ENCODE assay signal across 12 cellular contexts in genomic region chr19:46068345-46069258, GRCh38. TPM values are rescaled to one million over a fixed set of nuclear protein-coding genes. Genes with fewer than 3 reads are reported as not detected.
A peak's percentile ranks its signal among the peaks of the same experiment; 100 is the strongest.
DNase-seq lines count a peak whose midpoint lies in the region; ATAC-seq and TF ChIP-seq lines count a peak whose summit lies in the region.
"Had no signal": no experiment of that assay in that cellular context is flagged by ENCODE, and none has a peak within 500 bp of the region (broad histone marks: within the 10 kb centered on the region; RNA-seq: fewer than 3 reads in every experiment).

No MANE protein-coding gene starts in this region.

- no peaks in the 10 kb centered on the region for H3K9me2 ChIP-seq in hepatocyte (replicated peaks; ENCODE audit: insufficient read depth)

- H3K27me3 ChIP-seq in adipocyte (replicated peaks; ENCODE audit: control insufficient read depth, insufficient read depth, low read length) (peaks cover 5% of the 10 kb centered on the region), hepatocyte (no peaks in the 10 kb centered on the region)

- no peaks in the 10 kb centered on the region for H3K79me2 ChIP-seq in hepatocyte

- H3K4me1 ChIP-seq in adipocyte (ENCODE audit: control insufficient read depth, insufficient read depth, low read length) (peaks cover 34% of the 10 kb centered on the region), hepatocyte (ENCODE audit: insufficient read depth) (peaks cover 10% of the 10 kb centered on the region)

- ATAC-seq in HG03097 (IDR thresholded peaks at IDR 0.05; ENCODE audit: low FRiP score, unreplicated experiment): no peak

- peak; percentile 50 for DNase-seq in AG08396 (ENCODE audit: low spot score)
- DNase-seq in Kasumi-1 (lab: John Stamatoyannopoulos, UW): peak; percentile 21 to 31
- DNase-seq in adipocyte (ENCODE audit: low read depth): peak; percentile 88
- peak; percentile 42 for DNase-seq in hepatocyte (ENCODE audit: low spot score)
- DNase-seq in DMS53 (lab: John Stamatoyannopoulos, UW): no peak
- DNase-seq in NCI-H345 (lab: John Stamatoyannopoulos, UW): no peak
- no peak for DNase-seq in NCI-H2171 treated with DMSO at 0.1 percent for 48 hours (lab: John Stamatoyannopoulos, UW)
- DNase-seq: activated T-cell treated with anti-CD3 and anti-CD28 coated beads, Interleukin-2, amount 50 U/mL, for 24 hours; NCI-H1694 treated with DMSO at 0.1 percent for 48 hours had no signal

- H3K4me3 ChIP-seq in adipocyte (ENCODE audit: low read length): no peak overlapping the region
- no peak overlapping the region for H3K4me3 ChIP-seq in hepatocyte

- 62% methylated on average over 11 of the region's 12 CpGs for WGBS in hepatocyte (ENCODE audit: low lambda C conversion rate, missing lambda C conversion rate)

- no peaks in the 10 kb centered on the region for H4K20me1 ChIP-seq in hepatocyte (ENCODE audit: insufficient read depth, poor library complexity, severe bottlenecking)

- H3K4me2 ChIP-seq in hepatocyte: no peak overlapping the region

- H3K36me3 ChIP-seq in adipocyte (ENCODE audit: control insufficient read depth, insufficient read depth, low read length, severe bottlenecking): no peaks in the 10 kb centered on the region
- no peaks in the 10 kb centered on the region for H3K36me3 ChIP-seq in hepatocyte (replicated peaks; ENCODE audit: insufficient read depth, low read depth)

- H3K27ac ChIP-seq in hepatocyte: peak overlapping the region; percentile 69

- TF ChIP-seq CTCF in hepatocyte (IDR thresholded peaks at IDR 0.05; ENCODE audit: poor library complexity): no peak

- H3K9me3 ChIP-seq in adipocyte (ENCODE audit: control insufficient read depth, low read length) (no peaks in the 10 kb centered on the region), hepatocyte (ENCODE audit: low read depth) (no peaks in the 10 kb centered on the region)

- H3K9ac ChIP-seq in adipocyte (ENCODE audit: low read length): no peak overlapping the region

- no peak overlapping the region for H2AFZ ChIP-seq in hepatocyte

RNA-seq across cellular contexts. Expression of gene IGFL4, which starts 27.8 kb away (rescaled TPM):
- total RNA-seq in hepatocyte: 1.1 and 1.8 TPM in 2 replicates
- 0.41 and 0.83 TPM in 2 replicates for polyA plus RNA-seq in hepatocyte
- total RNA-seq: T-helper 1 cell treated with Interleukin-12 subunit alpha and Interleukin-12 subunit beta and Interleukin-4 antibody, amounts not matched to agents 30 ng/mL and 1 ng/mL, for 36 hours had no signal
- polyA plus RNA-seq: urinary bladder had no signal

RNA-seq across cellular contexts. Expression of gene PGLYRP1, which starts 45.7 kb away (rescaled TPM):
- total RNA-seq in hepatocyte: not detected in 2 replicates
- not detected in 2 replicates for polyA plus RNA-seq in hepatocyte
- total RNA-seq: T-helper 1 cell treated with Interleukin-12 subunit alpha and Interleukin-12 subunit beta and Interleukin-4 antibody, amounts not matched to agents 30 ng/mL and 1 ng/mL, for 36 hours; urinary bladder had no signal

RNA-seq across cellular contexts. Expression of gene IGFL3, which starts 55.9 kb away (rescaled TPM):
- 2.1 and 2.6 TPM in 2 replicates for total RNA-seq in hepatocyte
- polyA plus RNA-seq in hepatocyte: 4.7 and 5.5 TPM in 2 replicates
- total RNA-seq: T-helper 1 cell treated with Interleukin-12 subunit alpha and Interleukin-12 subunit beta and Interleukin-4 antibody, amounts not matched to agents 30 ng/mL and 1 ng/mL, for 36 hours; urinary bladder had no signal
- polyA plus RNA-seq: urinary bladder had no signal

Comparison
In these comparisons a context has a peak if more than half of its experiments do, and no peak if none do; other contexts are left out.
1. DNase-seq: peak in AG08396 (single experiment), Kasumi-1 (2 of 2), adipocyte (single experiment) and hepatocyte (single experiment); none in DMS53 (single experiment), NCI-H345 (single experiment) and NCI-H2171 treated with DMSO at 0.1 percent for 48 hours (single experiment).